1 cellular context compared by ENCODE assay signal in genomic region chr3:87233805-87234204, GRCh38.
TF ChIP-seq lines count a peak whose summit lies in the region.

No MANE protein-coding gene starts in this region.

TF ChIP-seq in WTC11, 78 proteins besides CTCF, POLR2A, EP300 and RAD21 (continued from another document):
- TF ChIP-seq USF1 (CRISPR knock-in tag; IDR thresholded peaks at IDR 0.05) (no peak), ETV6 (CRISPR knock-in tag; IDR thresholded peaks at IDR 0.05) (no peak), MAX (CRISPR knock-in tag; IDR thresholded peaks at IDR 0.05) (no peak), ARID4B (CRISPR knock-in tag; IDR thresholded peaks at IDR 0.05; ENCODE audit: borderline replicate concordance) (no peak)
